Comparison of ENCODE assay signal across 12 cellular contexts in the genomic region with DNA sequence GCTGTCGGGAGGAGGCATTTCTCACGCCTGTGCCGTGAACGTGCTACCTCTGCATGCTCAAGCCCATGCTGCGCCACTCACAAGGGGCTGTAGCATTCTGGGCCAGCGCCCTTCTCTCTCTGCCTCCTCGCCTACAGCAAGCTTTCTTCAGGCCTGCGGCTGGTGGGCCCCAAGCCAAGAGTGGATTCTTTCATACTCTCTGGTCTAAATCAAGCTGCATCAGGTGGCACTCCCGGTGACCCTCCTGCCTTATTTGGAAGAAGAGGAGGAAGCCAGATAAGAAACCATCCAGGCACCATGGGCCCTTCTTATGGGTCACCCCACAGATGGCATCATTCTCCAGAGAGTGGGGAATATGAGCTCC.
DNase-seq lines count a peak whose midpoint lies in the region; ATAC-seq and TF ChIP-seq lines count a peak whose summit lies in the region.
"Had no signal": no experiment of that assay in that cellular context is flagged by ENCODE, and none has a peak within 500 bp of the region (broad histone marks: within the 10 kb centered on the region; RNA-seq: fewer than 3 reads in every experiment).

No MANE protein-coding gene starts in this region.

- CTCF ChIA-PET in PC-3 (lab: Charles Lee) = no interaction called here

- WGBS in neuronal stem cell (ENCODE audit: extremely low coverage in 2 of 2, insufficient read length in 2 of 2, insufficient replicate concordance in 1 of 2), 2 donors = no CpG with 5 or more reads among the region's 9 CpGs

- H3K4me3 ChIP-seq in PC-3 (ENCODE audit: low read length) (no peak overlapping the region), neuronal stem cell (ENCODE audit: low read length in 2 of 2) (no peak overlapping the region)
- H3K4me3 ChIP-seq: GM23338 had no signal

- H3K23ac ChIP-seq in neuronal stem cell (ENCODE audit: low read depth, low read length, poor library complexity) = peak overlapping the region; percentile 23

- peak overlapping the region; percentile 83 for H3K18ac ChIP-seq in neuronal stem cell (ENCODE audit: low read length)

- no peaks in the 10 kb centered on the region for H3K9me3 ChIP-seq in PC-3 (ENCODE audit: low read length)
- H3K9me3 ChIP-seq in neuronal stem cell (replicated peaks in 1 of 2; ENCODE audit: control insufficient read depth in 2 of 2, insufficient read depth in 1 of 2, low read depth in 1 of 2, low read length in 2 of 2) = no peaks in the 10 kb centered on the region

- H3K79me2 ChIP-seq in PC-3 (ENCODE audit: low read length) = no peaks in the 10 kb centered on the region

- H3F3A ChIP-seq in PC-3 (ENCODE audit: low read length, unreplicated experiment) = peaks cover 4% of the 10 kb centered on the region

- no peak overlapping the region for H3K4me3 Mint-ChIP-seq in activated T-helper 2 cell treated with anti-CD3 and anti-CD28 coated beads, Interferon-gamma antibody, Interleukin-2, Interleukin-4, amounts not matched to agents 10 μg/mL and 5 μg/mL and 100 μg/mL, durations not matched to agents 14 hours and 24 hours and 36 hours (ENCODE audit: low read depth)
- H3K4me3 Mint-ChIP-seq: effector memory CD8-positive, alpha-beta T cell; GM23338; T-helper 2 cell treated with Interferon-gamma antibody and Interleukin-4, amounts not matched to agents 5 μg/mL and 100 μg/mL, for 36 hours had no signal

- peak; percentile 80 for DNase-seq in Caki2 (ENCODE audit: low read depth)
- peak; percentile 72 for DNase-seq in PC-3
- DNase-seq in epithelial cell of prostate (ENCODE audit: low read depth, low spot score) = no peak
- DNase-seq in neuronal stem cell (ENCODE audit: low spot score) = no peak
- DNase-seq in pons (ENCODE audit: low spot score) = no peak
- DNase-seq in activated T-helper 2 cell treated with anti-CD3 and anti-CD28 coated beads, Interferon-gamma antibody, Interleukin-2, Interleukin-4, amounts not matched to agents 10 μg/mL and 5 μg/mL and 100 μg/mL, durations not matched to agents 14 hours and 24 hours and 36 hours (ENCODE audit: low spot score) = no peak
- DNase-seq in mesenteric fat pad (ENCODE audit: low spot score) = no peak
- DNase-seq: effector memory CD8-positive, alpha-beta T cell; stimulated activated CD4-positive, alpha-beta T cell treated with anti-CD3 and anti-CD28 coated beads, Interleukin-15, amount 100 ng/mL, for 24 hours had no signal

- in situ Hi-C loops in Caki2 (cut with HindIII; ENCODE audit: low pct_unique_long_range_greater_than_20kb, low sequenced_read_pairs) = no loop called here

- no peaks in the 10 kb centered on the region for H3K79me1 ChIP-seq in neuronal stem cell (ENCODE audit: low read depth, low read length)

- H3K9me2 ChIP-seq in PC-3 (replicated peaks; ENCODE audit: low read length) = no peaks in the 10 kb centered on the region

- no peak overlapping the region for H2BK15ac ChIP-seq in neuronal stem cell (ENCODE audit: low read length)

- H3K4me1 Mint-ChIP-seq in activated T-helper 2 cell treated with anti-CD3 and anti-CD28 coated beads, Interferon-gamma antibody, Interleukin-2, Interleukin-4, amounts not matched to agents 10 μg/mL and 5 μg/mL and 100 μg/mL, durations not matched to agents 14 hours and 24 hours and 36 hours (ENCODE audit: low read depth) = peaks cover 74% of the 10 kb centered on the region

- no peak overlapping the region for H2BK5ac ChIP-seq in neuronal stem cell (ENCODE audit: low read length)

- no peak overlapping the region for H2AK5ac ChIP-seq in neuronal stem cell (ENCODE audit: low read depth, low read length)

- H3K9ac ChIP-seq in PC-3 (ENCODE audit: low read length) = peak overlapping the region; percentile 90
- H3K9ac ChIP-seq in neuronal stem cell (ENCODE audit: low read depth, low read length, poor library complexity) = no peak overlapping the region

- H3K27me3 ChIP-seq in PC-3 (ENCODE audit: low read length) (no peaks in the 10 kb centered on the region), neuronal stem cell (ENCODE audit: control insufficient read depth in 3 of 3, insufficient read depth in 3 of 3, low read depth in 1 of 3, low read length in 3 of 3) (peaks cover 0 to 21% (median 0%) of the 10 kb centered on the region in 3 experiments)

- H3K36me3 Mint-ChIP-seq in activated T-helper 2 cell treated with anti-CD3 and anti-CD28 coated beads, Interferon-gamma antibody, Interleukin-2, Interleukin-4, amounts not matched to agents 10 μg/mL and 5 μg/mL and 100 μg/mL, durations not matched to agents 14 hours and 24 hours and 36 hours (ENCODE audit: low read depth) = no peaks in the 10 kb centered on the region

- intact Hi-C loops in PC-3 (cut with micrococcal nuclease) = loop anchor here (2.0 to 5.0 kb wide), 2 partner anchors 86 to 156 kb away; a partner anchor contains a TSS
- intact Hi-C loops in activated T-helper 2 cell treated with anti-CD3 and anti-CD28 coated beads, Interferon-gamma antibody, Interleukin-2, Interleukin-4, amounts not matched to agents 10 μg/mL and 5 μg/mL and 100 μg/mL, durations not matched to agents 14 hours and 24 hours and 36 hours (cut with micrococcal nuclease) = loop anchor here (10.0 kb wide), 1 partner anchor 454 kb away; no protein-coding TSS in a partner anchor

- no peak overlapping the region for H3K4ac ChIP-seq in neuronal stem cell (ENCODE audit: low read length)

- H4K8ac ChIP-seq in neuronal stem cell (ENCODE audit: low read depth, low read length) = no peak overlapping the region

- POLR2A ChIA-PET in PC-3 (lab: Charles Lee; ENCODE audit: unreplicated experiment) = interaction anchor here (0.6 to 1.7 kb wide), 4 partner anchors 12 to 103 kb away, joined by 3 to 15 read pairs (median 6); no protein-coding TSS in a partner anchor

- BruUV-seq in PC-3 (replicated peaks; lab: Mats Ljungman, UMichigan) = TSS peak; percentile 80

- H2AFZ ChIP-seq in PC-3 (ENCODE audit: low read length) (no peak overlapping the region), neuronal stem cell (ENCODE audit: low read length) (no peak overlapping the region)
- H2AFZ ChIP-seq: GM23338 had no signal

- H3K36me3 ChIP-seq in PC-3 (ENCODE audit: low read depth, low read length) = no peaks in the 10 kb centered on the region
- H3K36me3 ChIP-seq in neuronal stem cell (replicated peaks in 1 of 2; ENCODE audit: control insufficient read depth in 2 of 2, insufficient read depth in 2 of 2, low read length in 2 of 2) = no peaks in the 10 kb centered on the region

- no peaks in the 10 kb centered on the region for H4K20me1 ChIP-seq in PC-3 (ENCODE audit: low read length)

- no peak overlapping the region for H3K14ac ChIP-seq in neuronal stem cell (ENCODE audit: low read length)

- H3K4me1 ChIP-seq in PC-3 (ENCODE audit: insufficient read depth, low read length) (peaks cover 71% of the 10 kb centered on the region), neuronal stem cell (ENCODE audit: control insufficient read depth in 2 of 2, insufficient read depth in 1 of 2, low read depth in 1 of 2, low read length in 2 of 2) (peaks cover 0 to 7% of the 10 kb centered on the region in 2 donors)

- no peak overlapping the region for H4K91ac ChIP-seq in neuronal stem cell (ENCODE audit: low read depth, low read length, poor library complexity)

- H3K27ac ChIP-seq in PC-3 (ENCODE audit: low read length) = peak overlapping the region; percentile 96
- peak overlapping the region; percentile 94 for H3K27ac ChIP-seq in epithelial cell of prostate
- H3K27ac ChIP-seq in neuronal stem cell (replicated peaks; ENCODE audit: low read length) = no peak overlapping the region

- no peak overlapping the region for H2BK120ac ChIP-seq in neuronal stem cell (ENCODE audit: low read depth, low read length)

- peak overlapping the region; percentile 30 for H2BK12ac ChIP-seq in neuronal stem cell (ENCODE audit: low read length)

- H3K9me3 Mint-ChIP-seq in activated T-helper 2 cell treated with anti-CD3 and anti-CD28 coated beads, Interferon-gamma antibody, Interleukin-2, Interleukin-4, amounts not matched to agents 10 μg/mL and 5 μg/mL and 100 μg/mL, durations not matched to agents 14 hours and 24 hours and 36 hours = no peaks in the 10 kb centered on the region
- H3K9me3 Mint-ChIP-seq: effector memory CD8-positive, alpha-beta T cell; GM23338; T-helper 2 cell treated with Interferon-gamma antibody and Interleukin-4, amounts not matched to agents 5 μg/mL and 100 μg/mL, for 36 hours had no signal

- no peak for TF ChIP-seq CTCF in PC-3 (conservative IDR thresholded peaks at IDR 0.05; ENCODE audit: low read depth, low read length)

- H3K4me2 ChIP-seq in PC-3 (ENCODE audit: low read length) (peak overlapping the region; percentile 61), neuronal stem cell (ENCODE audit: insufficient read depth, low read length, poor library complexity, severe bottlenecking) (no peak overlapping the region)
- H3K4me2 ChIP-seq: GM23338 had no signal

- H3K27me3 Mint-ChIP-seq in activated T-helper 2 cell treated with anti-CD3 and anti-CD28 coated beads, Interferon-gamma antibody, Interleukin-2, Interleukin-4, amounts not matched to agents 10 μg/mL and 5 μg/mL and 100 μg/mL, durations not matched to agents 14 hours and 24 hours and 36 hours (ENCODE audit: low read depth) = no peaks in the 10 kb centered on the region

- H3K27ac Mint-ChIP-seq in activated T-helper 2 cell treated with anti-CD3 and anti-CD28 coated beads, Interferon-gamma antibody, Interleukin-2, Interleukin-4, amounts not matched to agents 10 μg/mL and 5 μg/mL and 100 μg/mL, durations not matched to agents 14 hours and 24 hours and 36 hours = no peak overlapping the region
- H3K27ac Mint-ChIP-seq: effector memory CD8-positive, alpha-beta T cell; GM23338; T-helper 2 cell treated with Interferon-gamma antibody and Interleukin-4, amounts not matched to agents 5 μg/mL and 100 μg/mL, for 36 hours had no signal

- ATAC-seq in PC-3 = no peak
- ATAC-seq in HG03039 (IDR thresholded peaks at IDR 0.05; ENCODE audit: unreplicated experiment) = no peak
- ATAC-seq: effector memory CD8-positive, alpha-beta T cell; GM23338 had no signal

Comparison
In these comparisons a context has a peak if more than half of its experiments do, and no peak if none do; other contexts are left out.
1. DNase-seq: peak in Caki2 (single experiment) and PC-3 (single experiment); none in epithelial cell of prostate (single experiment), neuronal stem cell (single experiment), pons (single experiment), activated T-helper 2 cell treated with anti-CD3 and anti-CD28 coated beads, Interferon-gamma antibody, Interleukin-2, Interleukin-4, amounts not matched to agents 10 μg/mL and 5 μg/mL and 100 μg/mL, durations not matched to agents 14 hours and 24 hours and 36 hours (single experiment) and mesenteric fat pad (single experiment).